Comparison of ENCODE assay signal across 8 cellular contexts in the genomic region with DNA sequence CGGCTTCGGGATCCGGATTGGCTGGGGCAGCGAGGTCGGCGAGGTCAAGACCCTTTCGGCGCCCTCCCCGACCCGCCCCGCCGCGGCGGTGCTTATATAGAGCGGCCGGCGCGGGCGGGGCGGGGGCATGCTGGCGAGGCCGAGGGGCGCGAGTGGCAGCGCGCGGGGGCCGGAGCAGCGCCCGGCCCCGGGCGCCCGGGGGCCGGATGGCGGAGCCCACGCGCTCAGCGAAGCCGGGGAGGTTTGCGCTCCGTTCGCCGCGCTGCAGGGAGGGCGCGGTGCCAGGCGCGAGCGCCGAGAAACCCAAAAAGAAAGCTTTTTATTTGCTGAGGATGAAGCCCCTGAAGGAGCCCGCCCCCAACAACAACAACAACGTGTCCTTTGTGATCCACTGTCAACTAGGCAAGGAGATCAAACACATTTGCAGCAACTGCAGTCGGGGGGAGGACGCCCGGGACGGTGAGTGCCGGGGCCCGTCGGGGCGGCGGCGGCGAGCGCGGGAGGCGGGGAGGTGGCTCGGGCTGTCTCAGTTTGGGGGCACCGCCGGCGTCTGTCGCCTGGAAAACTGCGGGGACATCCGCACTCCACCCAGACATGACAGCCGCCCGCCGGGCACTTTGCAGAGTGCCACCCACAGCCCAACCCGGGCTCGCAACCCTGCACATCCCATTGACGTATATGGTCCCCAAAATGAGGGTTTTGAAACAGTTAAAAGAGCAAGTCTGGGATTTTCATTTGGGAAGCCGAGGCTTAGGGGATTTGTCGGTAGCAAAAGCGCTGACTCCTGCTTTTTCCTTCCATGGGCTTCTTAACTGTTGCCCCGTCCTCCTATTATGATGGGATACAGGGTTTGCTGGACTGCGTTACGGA.
DNase-seq lines count a peak whose midpoint lies in the region; ATAC-seq and TF ChIP-seq lines count a peak whose summit lies in the region.

No MANE protein-coding gene starts in this region.

- H3K79me1 ChIP-seq in neuronal stem cell (ENCODE audit: low read depth, low read length), result no peaks in the 10 kb centered on the region

- H3K14ac ChIP-seq in neuronal stem cell (ENCODE audit: low read length), result no peak overlapping the region

- H3K4me1 ChIP-seq in neuronal stem cell (ENCODE audit: control insufficient read depth in 2 of 2, insufficient read depth in 1 of 2, low read depth in 1 of 2, low read length in 2 of 2), result peaks cover 3 to 12% of the 10 kb centered on the region in 2 donors

- no peak overlapping the region for H2BK15ac ChIP-seq in neuronal stem cell (ENCODE audit: low read length)

- POLR2A ChIA-PET in CD4-positive, alpha-beta T cell (lab: Charles Lee), result no interaction called here

- no peak for TF ChIP-seq CTCF in CD4-positive, alpha-beta T cell (IDR thresholded peaks at IDR 0.05)
- TF ChIP-seq CTCF in fibroblast of pulmonary artery (IDR thresholded peaks at IDR 0.05; ENCODE audit: low read length, missing control alignments), result no peak

- DNase-seq in CD4-positive, alpha-beta T cell, result no peak
- peak; percentile 36 to 44 for DNase-seq in NCI-H526 (lab: John Stamatoyannopoulos, UW)
- peak; percentile 5 for DNase-seq in fibroblast of pulmonary artery (ENCODE audit: low read depth)
- no peak for DNase-seq in neuronal stem cell (ENCODE audit: low spot score)
- DNase-seq in GF-D8 (lab: John Stamatoyannopoulos, UW), result no peak
- no peak for DNase-seq in GM19238 (ENCODE audit: insufficient read length, low spot score)
- no peak for DNase-seq in activated gamma-delta T cell (lab: John Stamatoyannopoulos, UW)

- no peak overlapping the region for H3K23ac ChIP-seq in neuronal stem cell (ENCODE audit: low read depth, low read length, poor library complexity)

- no peak overlapping the region for H2BK120ac ChIP-seq in neuronal stem cell (ENCODE audit: low read depth, low read length)

- no peak overlapping the region for H3K27ac ChIP-seq in CD4-positive, alpha-beta T cell (ENCODE audit: low read depth, low read length)
- no peak overlapping the region for H3K27ac ChIP-seq in neuronal stem cell (replicated peaks; ENCODE audit: low read length)

- H3K4me2 ChIP-seq in neuronal stem cell (ENCODE audit: insufficient read depth, low read length, poor library complexity, severe bottlenecking), result peak overlapping the region; percentile 95

- no peak overlapping the region for H2AK5ac ChIP-seq in neuronal stem cell (ENCODE audit: low read depth, low read length)

- H3K27me3 ChIP-seq in CD4-positive, alpha-beta T cell (ENCODE audit: control insufficient read depth, insufficient read depth, low read length), result peaks cover 45% of the 10 kb centered on the region
- peaks cover 13 to 71% (median 44%) of the 10 kb centered on the region in 3 experiments for H3K27me3 ChIP-seq in neuronal stem cell (ENCODE audit: control insufficient read depth in 3 of 3, insufficient read depth in 3 of 3, low read depth in 1 of 3, low read length in 3 of 3)

- no peaks in the 10 kb centered on the region for H3K9me3 Mint-ChIP-seq in CD4-positive, alpha-beta T cell

- H4K8ac ChIP-seq in neuronal stem cell (ENCODE audit: low read depth, low read length), result no peak overlapping the region

- H3K4me3 ChIP-seq in fibroblast of pulmonary artery (replicated peaks; ENCODE audit: low read depth, low read length), result peak overlapping the region; percentile 52
- peak overlapping the region; percentile 26 to 72 for H3K4me3 ChIP-seq in neuronal stem cell (ENCODE audit: low read length in 2 of 2)

- no peak for ATAC-seq in CD4-positive, alpha-beta T cell (ENCODE audit: poor library complexity)
- ATAC-seq in GM18873 (IDR thresholded peaks at IDR 0.05; ENCODE audit: low FRiP score, unreplicated experiment), result no peak

- H2BK5ac ChIP-seq in neuronal stem cell (ENCODE audit: low read length), result no peak overlapping the region

- H2AFZ ChIP-seq in neuronal stem cell (ENCODE audit: low read length), result peak overlapping the region; percentile 80

- H3K27ac Mint-ChIP-seq in CD4-positive, alpha-beta T cell, result no peak overlapping the region

- CTCF ChIA-PET in CD4-positive, alpha-beta T cell (lab: Charles Lee), result no interaction called here

- peak overlapping the region; percentile 67 for H3K4me3 Mint-ChIP-seq in CD4-positive, alpha-beta T cell

- H3K18ac ChIP-seq in neuronal stem cell (ENCODE audit: low read length), result peak overlapping the region; percentile 83

- H3K4me1 Mint-ChIP-seq in CD4-positive, alpha-beta T cell (ENCODE audit: low read depth), result peaks cover 5% of the 10 kb centered on the region

- H3K9ac ChIP-seq in neuronal stem cell (ENCODE audit: low read depth, low read length, poor library complexity), result peak overlapping the region; percentile 40

- no peaks in the 10 kb centered on the region for H3K36me3 Mint-ChIP-seq in CD4-positive, alpha-beta T cell (ENCODE audit: low read depth)

- no peak overlapping the region for H4K91ac ChIP-seq in neuronal stem cell (ENCODE audit: low read depth, low read length, poor library complexity)

- no peak overlapping the region for H2BK12ac ChIP-seq in neuronal stem cell (ENCODE audit: low read length)

- H3K4ac ChIP-seq in neuronal stem cell (ENCODE audit: low read length), result no peak overlapping the region

- no peaks in the 10 kb centered on the region for H3K9me3 ChIP-seq in CD4-positive, alpha-beta T cell (ENCODE audit: control insufficient read depth, low read length)
- H3K9me3 ChIP-seq in neuronal stem cell (replicated peaks in 1 of 2; ENCODE audit: control insufficient read depth in 2 of 2, insufficient read depth in 1 of 2, low read depth in 1 of 2, low read length in 2 of 2), result peaks cover 0 to 2% of the 10 kb centered on the region in 2 donors

- no peaks in the 10 kb centered on the region for H3K36me3 ChIP-seq in neuronal stem cell (replicated peaks in 1 of 2; ENCODE audit: control insufficient read depth in 2 of 2, insufficient read depth in 2 of 2, low read length in 2 of 2)

- no CpG with 5 or more reads among the region's 85 CpGs for WGBS in neuronal stem cell (ENCODE audit: extremely low coverage in 2 of 2, insufficient read length in 2 of 2, insufficient replicate concordance in 1 of 2), 2 donors

- intact Hi-C loops in CD4-positive, alpha-beta T cell (cut with DNase I, micrococcal nuclease), result no loop called here

- peaks cover 68% of the 10 kb centered on the region for H3K27me3 Mint-ChIP-seq in CD4-positive, alpha-beta T cell

Comparison
In these comparisons a context has a peak if more than half of its experiments do, and no peak if none do; other contexts are left out.
1. DNase-seq: peak in NCI-H526 (2 of 2) and fibroblast of pulmonary artery (single experiment); none in CD4-positive, alpha-beta T cell (0 of 10), neuronal stem cell (single experiment), GF-D8 (single experiment), GM19238 (single experiment) and activated gamma-delta T cell (single experiment).